ENCODE assay signal across 26 cellular contexts in the genomic region with DNA sequence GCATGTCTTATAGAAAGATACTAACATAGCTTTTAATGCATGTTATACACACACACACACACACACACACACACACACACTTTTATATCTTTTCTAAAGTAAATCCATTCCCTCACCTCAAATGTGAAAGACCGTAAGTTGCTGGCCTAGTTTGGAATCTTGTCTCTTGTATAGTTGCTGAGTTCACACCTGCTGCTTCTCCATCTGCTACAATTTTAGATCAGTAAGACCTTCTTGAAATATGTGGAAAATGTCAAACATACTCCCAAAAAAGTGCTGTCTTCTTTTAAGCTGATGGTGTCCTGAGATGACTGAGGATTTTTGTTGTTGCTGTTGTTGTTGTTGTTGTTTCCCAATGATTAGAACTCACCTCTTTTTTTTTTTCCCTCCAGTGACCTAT.
"Had no signal": no experiment of that assay in that cellular context is flagged by ENCODE, and none has a peak within 500 bp of the region (broad histone marks: within the 10 kb centered on the region; RNA-seq: fewer than 3 reads in every experiment).

No MANE protein-coding gene starts in this region.

- DNase-seq: hypothalamus; immature natural killer cell; kidney; left colon; left lung; lower lobe of right lung; mammary epithelial cell; mesenchymal stem cell; naive B cell; natural killer cell; ovary; right lobe of liver; stimulated activated CD4-positive, alpha-beta T cell treated with anti-CD3 and anti-CD28 coated beads, Interleukin-1b, Interleukin-23, amount 100 ng/mL, for 48 hours; stimulated activated CD4-positive, alpha-beta T cell treated with anti-CD3 and anti-CD28 coated beads, Interleukin-2, amount 100 ng/mL, for 48 hours; stimulated activated CD4-positive, alpha-beta T cell treated with anti-CD3 and anti-CD28 coated beads, Interleukin-4, amount 100 ng/mL, for 4 hours; stimulated activated CD8-positive, alpha-beta memory T cell treated with anti-CD3 and anti-CD28 coated beads, Interleukin-4, amount 100 ng/mL, for 48 hours; stimulated activated naive CD4-positive, alpha-beta T cell treated with Interleukin-2 at 50 U/mL for 16 hours; stimulated activated naive CD8-positive, alpha-beta T cell treated with anti-CD3 and anti-CD28 coated beads, Interleukin-15, amount 100 ng/mL, for 72 hours; substantia nigra; testis; thyroid gland; transverse colon; upper lobe of left lung had no signal

- H3K27me3 Mint-ChIP-seq: naive B cell; progenitor cell of endocrine pancreas; stimulated activated memory B cell treated with anti-CD40 and anti-IgM and Interleukin-4, amounts not matched to agents 10 μg/mL and 1 μg/mL and 100 μg/mL, for 72 hours; stimulated activated naive CD8-positive, alpha-beta T cell treated with anti-CD3 and anti-CD28 coated beads, Interleukin-15, amount 100 ng/mL, for 72 hours had no signal

- H3K4me1 Mint-ChIP-seq: immature natural killer cell; naive B cell; natural killer cell; stimulated activated memory B cell treated with anti-CD40 and anti-IgM and Interleukin-4, amounts not matched to agents 10 μg/mL and 1 μg/mL and 100 μg/mL, for 72 hours; stimulated activated naive CD8-positive, alpha-beta T cell treated with anti-CD3 and anti-CD28 coated beads, Interleukin-15, amount 100 ng/mL, for 72 hours had no signal

- H3K4me3 Mint-ChIP-seq: immature natural killer cell; mesothelial cell of epicardium; naive B cell; natural killer cell; stimulated activated memory B cell treated with anti-CD40 and anti-IgM and Interleukin-4, amounts not matched to agents 10 μg/mL and 1 μg/mL and 100 μg/mL, for 72 hours; stimulated activated naive CD8-positive, alpha-beta T cell treated with anti-CD3 and anti-CD28 coated beads, Interleukin-15, amount 100 ng/mL, for 72 hours had no signal

- H3K27ac Mint-ChIP-seq: immature natural killer cell; mesothelial cell of epicardium; naive B cell; natural killer cell; progenitor cell of endocrine pancreas; stimulated activated memory B cell treated with anti-CD40 and anti-IgM and Interleukin-4, amounts not matched to agents 10 μg/mL and 1 μg/mL and 100 μg/mL, for 72 hours; stimulated activated naive CD8-positive, alpha-beta T cell treated with anti-CD3 and anti-CD28 coated beads, Interleukin-15, amount 100 ng/mL, for 72 hours had no signal

- H3K36me3 Mint-ChIP-seq: immature natural killer cell; mesothelial cell of epicardium; naive B cell; natural killer cell; stimulated activated memory B cell treated with anti-CD40 and anti-IgM and Interleukin-4, amounts not matched to agents 10 μg/mL and 1 μg/mL and 100 μg/mL, for 72 hours had no signal

- H3K9me3 Mint-ChIP-seq: immature natural killer cell; mesothelial cell of epicardium; naive B cell; natural killer cell; stimulated activated memory B cell treated with anti-CD40 and anti-IgM and Interleukin-4, amounts not matched to agents 10 μg/mL and 1 μg/mL and 100 μg/mL, for 72 hours; stimulated activated naive CD8-positive, alpha-beta T cell treated with anti-CD3 and anti-CD28 coated beads, Interleukin-15, amount 100 ng/mL, for 72 hours had no signal
